ENCODE assay signal across 19 cellular contexts in genomic region chr11:69439651-69440464, GRCh38. TPM values are rescaled to one million over a fixed set of nuclear protein-coding genes. Genes with fewer than 3 reads are reported as not detected.
DNase-seq lines count a peak whose midpoint lies in the region; ATAC-seq and TF ChIP-seq lines count a peak whose summit lies in the region.
"Had no signal": no experiment of that assay in that cellular context is flagged by ENCODE, and none has a peak within 500 bp of the region (broad histone marks: within the 10 kb centered on the region; RNA-seq: fewer than 3 reads in every experiment).

No MANE protein-coding gene starts in this region.

- DNase-seq in EL: peak; percentile 30
- DNase-seq in IMR-90: peak; percentile 53
- peak; percentile 4 for DNase-seq in kidney tubule cell (ENCODE audit: low spot score)
- peak; percentile 43 to 60 for DNase-seq in trophoblast cell
- DNase-seq in NCI-H2196 treated with DMSO at 0.1 percent for 48 hours (lab: John Stamatoyannopoulos, UW; ENCODE audit: unreplicated experiment): no peak
- DNase-seq: DMS153, NCI-H1930, NCI-H446, NCI-H69, SHP77 treated with DMSO at 0.1 percent for 48 hours had no signal

- BruUV-seq in IMR-90 (replicated peaks; lab: Mats Ljungman, UMichigan): no TSS peak

- CTCF ChIA-PET in IMR-90 (lab: Yijun Ruan, JAX): no interaction called here

- POLR2A ChIA-PET in IMR-90 (lab: Charles Lee; ENCODE audit: unreplicated experiment): no interaction called here

- H3K27me3 ChIP-seq in IMR-90 (ENCODE audit: control insufficient read depth, insufficient read depth, low read length) (no peaks in the 10 kb centered on the region), trophoblast cell (ENCODE audit: insufficient read depth, low read length) (no peaks in the 10 kb centered on the region)

- H3K79me1 ChIP-seq in IMR-90 (ENCODE audit: low read depth in 1 of 2, low read length in 2 of 2) (peaks cover 0 to 11% of the 10 kb centered on the region in 2 experiments; a peak in 2 of 4 replicates), trophoblast cell (ENCODE audit: low read length) (peaks cover 44% of the 10 kb centered on the region)

- H3K36me3 ChIP-seq in IMR-90 (ENCODE audit: control insufficient read depth, insufficient read depth, low read length): no peaks in the 10 kb centered on the region
- H3K36me3 ChIP-seq in trophoblast cell (ENCODE audit: control insufficient read depth in 1 of 2, insufficient read depth in 2 of 2, low read length in 2 of 2): no peaks in the 10 kb centered on the region

- peak overlapping the region; percentile 46; the same call in 1 of the 3 replicates for H2BK15ac ChIP-seq in IMR-90 (ENCODE audit: low read depth, low read length)

- H3K56ac ChIP-seq in IMR-90 (ENCODE audit: extremely low read depth, insufficient read depth, low read length): no peak overlapping the region

- H3K9me1 ChIP-seq in IMR-90 (ENCODE audit: insufficient read depth, low read length): peaks cover 15% of the 10 kb centered on the region

- H2BK120ac ChIP-seq in IMR-90 (ENCODE audit: low read depth, low read length) (peak overlapping the region; percentile 51; the same call in 1 of the 2 replicates), trophoblast cell (ENCODE audit: insufficient read depth, low read length, poor library complexity) (no peak overlapping the region)

- H2AK5ac ChIP-seq in IMR-90 (ENCODE audit: low read depth, low read length) (peak overlapping the region; percentile 72; the same call in 1 of the 2 replicates), trophoblast cell (ENCODE audit: low read length) (no peak overlapping the region)

- WGBS in IMR-90 (ENCODE audit: extremely low coverage in 2 of 2, insufficient read length in 1 of 2), 2 experiments: 100% methylated on average over 1 of the region's 13 CpGs; no CpG with 5 or more reads in 1 of the 2 experiments
- no CpG with 5 or more reads among the region's 13 CpGs for WGBS in trophoblast cell (ENCODE audit: extremely low coverage, insufficient coverage, insufficient read length)

- H4K5ac ChIP-seq in IMR-90 (ENCODE audit: low read depth, low read length): no peak overlapping the region

- no peak overlapping the region for H3K9ac ChIP-seq in IMR-90 (ENCODE audit: low read depth, low read length)
- no peak overlapping the region for H3K9ac ChIP-seq in trophoblast cell (ENCODE audit: low read length)

- H3K27ac ChIP-seq in IMR-90 (ENCODE audit: insufficient read depth, low read length) (no peak overlapping the region), trophoblast cell (ENCODE audit: low read depth, low read length) (no peak overlapping the region)

- H2BK12ac ChIP-seq in trophoblast cell (ENCODE audit: low read length): no peak overlapping the region

- peak overlapping the region; percentile 11 for H2AK9ac ChIP-seq in IMR-90 (replicated peaks; ENCODE audit: low read depth, low read length, poor library complexity)

- H4K20me1 ChIP-seq in IMR-90 (ENCODE audit: insufficient read depth, low read length): no peaks in the 10 kb centered on the region

- H3K4me2 ChIP-seq in IMR-90 (ENCODE audit: low read depth, low read length) (no peak overlapping the region), trophoblast cell (ENCODE audit: low read length) (no peak overlapping the region)
- H3K4me2 ChIP-seq: GM23338 had no signal

- TF ChIP-seq RAD21 in IMR-90 (IDR thresholded peaks at IDR 0.05; ENCODE audit: low read length): no peak

- H4K91ac ChIP-seq in IMR-90 (ENCODE audit: insufficient read depth, low read depth, low read length) (peak overlapping the region; percentile 32), trophoblast cell (ENCODE audit: low read depth, low read length) (no peak overlapping the region)

- H3K23ac ChIP-seq in IMR-90 (ENCODE audit: low read depth, low read length) (peak overlapping the region; percentile 31; the same call in 1 of the 2 replicates), trophoblast cell (ENCODE audit: low read length) (no peak overlapping the region)

- intact Hi-C loops in IMR-90 (cut with micrococcal nuclease): loop anchor here (5.0 kb wide), 1 partner anchor 338 kb away; no protein-coding TSS in a partner anchor

- H2AFZ ChIP-seq in IMR-90 (replicated peaks; ENCODE audit: low read length, poor library complexity) (peak overlapping the region; percentile 27), trophoblast cell (ENCODE audit: insufficient read depth, low read length, poor library complexity) (no peak overlapping the region)
- H2AFZ ChIP-seq: GM23338 had no signal

- no peak for TF ChIP-seq CTCF in IMR-90 (conservative IDR thresholded peaks at IDR 0.05; ENCODE audit: low read depth, low read length)

- H3K14ac ChIP-seq in IMR-90 (replicated peaks; ENCODE audit: low read depth, low read length) (peak overlapping the region; percentile 58; the same call in 1 of the 2 replicates), trophoblast cell (ENCODE audit: low read length) (no peak overlapping the region)

- no peak overlapping the region for H4K12ac ChIP-seq in trophoblast cell (ENCODE audit: low read depth, low read length)

- in situ Hi-C loops in IMR-90 (cut with MboI; ENCODE audit: low sequenced_read_pairs): loop anchor here (10.0 kb wide), 1 partner anchor 195 kb away; no protein-coding TSS in a partner anchor

- no peak overlapping the region for H3K4me3 ChIP-seq in IMR-90 (ENCODE audit: insufficient read depth, low read depth, low read length)
- no peak overlapping the region for H3K4me3 ChIP-seq in trophoblast cell (ENCODE audit: low read depth, low read length)
- H3K4me3 ChIP-seq: GM23338 had no signal

- H2BK5ac ChIP-seq in IMR-90 (ENCODE audit: low read depth, low read length, poor library complexity, severe bottlenecking): no peak overlapping the region
- H2BK5ac ChIP-seq in trophoblast cell (ENCODE audit: low read depth, low read length, poor library complexity): no peak overlapping the region

- H3K4ac ChIP-seq in IMR-90 (ENCODE audit: low read depth, low read length) (peak overlapping the region; percentile 46), trophoblast cell (ENCODE audit: low read depth, low read length) (no peak overlapping the region)

- H2BK20ac ChIP-seq in IMR-90 (ENCODE audit: low read depth, low read length): peak overlapping the region; percentile 20; the same call in 1 of the 2 replicates

- H3K9me3 ChIP-seq in IMR-90 (ENCODE audit: control insufficient read depth, insufficient read depth, low read length) (no peaks in the 10 kb centered on the region), trophoblast cell (ENCODE audit: insufficient read depth, low read depth, low read length) (no peaks in the 10 kb centered on the region)

- no peak for TF ChIP-seq POLR2A in IMR-90 (IDR thresholded peaks at IDR 0.05; ENCODE audit: low read depth, low read length)

- H4K8ac ChIP-seq in IMR-90 (ENCODE audit: low read depth in 2 of 2, low read length in 2 of 2) (0 out of 4 replicates have a peak overlapping the region, but pooled peaks of 1 of the 2 experiments have one; percentile 7), trophoblast cell (ENCODE audit: low read depth, low read length) (no peak overlapping the region)

- H3K18ac ChIP-seq in IMR-90 (ENCODE audit: low read depth, low read length) (no peak overlapping the region), trophoblast cell (ENCODE audit: low read length) (no peak overlapping the region)

- peaks cover 2% of the 10 kb centered on the region for H3K79me2 ChIP-seq in trophoblast cell (ENCODE audit: control insufficient read depth, insufficient read depth, low read length, poor library complexity)

- no peak for ATAC-seq in IMR-90 (ENCODE audit: low read depth)
- ATAC-seq in GM21737 (IDR thresholded peaks at IDR 0.05; ENCODE audit: unreplicated experiment): no peak
- no peak for ATAC-seq in GM21529 (IDR thresholded peaks at IDR 0.05; ENCODE audit: unreplicated experiment)
- ATAC-seq in GM21723 (IDR thresholded peaks at IDR 0.05; ENCODE audit: unreplicated experiment): no peak

- dilution Hi-C loops in IMR-90 (cut with HindIII; ENCODE audit: low sequenced_read_pairs, unreplicated experiment): no loop called here

- peaks cover 23% of the 10 kb centered on the region for H3K4me1 ChIP-seq in IMR-90 (ENCODE audit: control insufficient read depth, insufficient read depth, low read length)
- peaks cover 51 to 67% of the 10 kb centered on the region in 2 experiments for H3K4me1 ChIP-seq in trophoblast cell (ENCODE audit: control insufficient read depth in 1 of 2, insufficient read depth in 2 of 2, low read length in 2 of 2)

TF ChIP-seq in IMR-90, 13 proteins besides CTCF, POLR2A, EP300 and RAD21:
- TF ChIP-seq CEBPB (IDR thresholded peaks at IDR 0.05; ENCODE audit: low read depth, low read length) (no peak), MXI1 (IDR thresholded peaks at IDR 0.05; ENCODE audit: borderline replicate concordance, low read depth, low read length) (no peak), BHLHE40 (IDR thresholded peaks at IDR 0.05; ENCODE audit: low read depth, low read length) (no peak), FOS (IDR thresholded peaks at IDR 0.05; ENCODE audit: low read depth, low read length) (no peak), RFX5 (IDR thresholded peaks at IDR 0.05; ENCODE audit: low read depth, low read length) (no peak), NFE2L2 (IDR thresholded peaks at IDR 0.05; ENCODE audit: low read depth, low read length) (no peak), CHD1 (IDR thresholded peaks at IDR 0.05; ENCODE audit: low read depth, low read length) (no peak), RCOR1 (IDR thresholded peaks at IDR 0.05; ENCODE audit: insufficient replicate concordance, low read length) (no peak)

RNA-seq across cellular contexts. Expression of gene LINC01488, which starts 41.6 kb away (rescaled TPM):
- not detected in 2 replicates for total RNA-seq in IMR-90 (2012; rRNA removed)
- polyA plus RNA-seq in IMR-90 (2012; rRNA removed): not detected in 2 replicates
- not detected in 2 replicates for polyA plus RNA-seq in IMR-90 (2012; cell fraction: cytosol; rRNA removed)
- not detected in 2 replicates for polyA plus RNA-seq in IMR-90 (2012; cell fraction: nucleus; rRNA removed; ENCODE audit: low replicate concordance)
- 0.05 and 0.08 TPM in 2 replicates for polyA plus RNA-seq in trophoblast cell (2013)
- total RNA-seq: A673, GM23338, LHCN-M2, OCI-LY7 had no signal
- polyA plus RNA-seq: CD14-positive monocyte, GM23338, IgD-negative memory B cell had no signal
